12 cellular contexts compared by ENCODE assay signal in genomic region chr18:58567453-58568196, GRCh38.
DNase-seq lines count a peak whose midpoint lies in the region; ATAC-seq and TF ChIP-seq lines count a peak whose summit lies in the region.
"Had no signal": no experiment of that assay in that cellular context is flagged by ENCODE, and none has a peak within 500 bp of the region (broad histone marks: within the 10 kb centered on the region; RNA-seq: fewer than 3 reads in every experiment).

No MANE protein-coding gene starts in this region.

- no peaks in the 10 kb centered on the region for H3K36me3 ChIP-seq in suprapubic skin

- ATAC-seq in HG03521 (IDR thresholded peaks at IDR 0.05; ENCODE audit: unreplicated experiment) = no peak
- ATAC-seq: activated CD8-positive, alpha-beta T cell treated with anti-CD3 and anti-CD28 coated beads, Interleukin-2, amount 10 ng/mL, durations not matched to agents 7 days and 5 days had no signal

- H3K4me1 ChIP-seq in suprapubic skin = peaks cover 20% of the 10 kb centered on the region

- intact Hi-C loops in activated T-helper 1 cell treated with anti-CD3 and anti-CD28 coated beads, Interleukin-12 subunit alpha, Interleukin-12 subunit beta, Interleukin-2, Interleukin-4 antibody, amounts not matched to agents 30 ng/mL and 10 ng/mL and 1 ng/mL, durations not matched to agents 14 hours and 24 hours and 36 hours (cut with micrococcal nuclease) = no loop called here

- peaks cover 3% of the 10 kb centered on the region for H3K27me3 Mint-ChIP-seq in activated T-helper 1 cell treated with anti-CD3 and anti-CD28 coated beads, Interleukin-12 subunit alpha, Interleukin-12 subunit beta, Interleukin-2, Interleukin-4 antibody, amounts not matched to agents 30 ng/mL and 10 ng/mL and 1 ng/mL, durations not matched to agents 14 hours and 24 hours and 36 hours (ENCODE audit: insufficient read depth)

- DNase-seq in HS-5 (ENCODE audit: low read depth) = peak; percentile 86
- peak; percentile 68 for DNase-seq in brain pericyte (ENCODE audit: low read depth, low spot score)
- DNase-seq in iris pigment epithelial cell (ENCODE audit: low read depth) = peak; percentile 98
- peak in 1 of 2 donors; percentile 73 for DNase-seq in suprapubic skin (ENCODE audit: low spot score in 2 of 2)
- DNase-seq in activated T-helper 1 cell treated with anti-CD3 and anti-CD28 coated beads, Interleukin-12 subunit alpha, Interleukin-12 subunit beta, Interleukin-2, Interleukin-4 antibody, amounts not matched to agents 30 ng/mL and 10 ng/mL and 1 ng/mL, durations not matched to agents 14 hours and 24 hours and 36 hours (ENCODE audit: low spot score) = no peak
- no peak for DNase-seq in COLO829 (ENCODE audit: low spot score)
- DNase-seq in foreskin melanocyte = no peak
- DNase-seq: activated CD8-positive, alpha-beta T cell treated with anti-CD3 and anti-CD28 coated beads, Interleukin-2, amount 10 ng/mL, durations not matched to agents 7 days and 5 days; NCI-H1694; retina; SIG-M5 had no signal

- H3K4me3 Mint-ChIP-seq in activated T-helper 1 cell treated with anti-CD3 and anti-CD28 coated beads, Interleukin-12 subunit alpha, Interleukin-12 subunit beta, Interleukin-2, Interleukin-4 antibody, amounts not matched to agents 30 ng/mL and 10 ng/mL and 1 ng/mL, durations not matched to agents 14 hours and 24 hours and 36 hours = no peak overlapping the region
- H3K4me3 Mint-ChIP-seq: activated CD8-positive, alpha-beta T cell treated with anti-CD3 and anti-CD28 coated beads, Interleukin-2, amount 10 ng/mL, durations not matched to agents 7 days and 5 days had no signal

- no peak overlapping the region for H3K27ac Mint-ChIP-seq in activated T-helper 1 cell treated with anti-CD3 and anti-CD28 coated beads, Interleukin-12 subunit alpha, Interleukin-12 subunit beta, Interleukin-2, Interleukin-4 antibody, amounts not matched to agents 30 ng/mL and 10 ng/mL and 1 ng/mL, durations not matched to agents 14 hours and 24 hours and 36 hours
- H3K27ac Mint-ChIP-seq: activated CD8-positive, alpha-beta T cell treated with anti-CD3 and anti-CD28 coated beads, Interleukin-2, amount 10 ng/mL, durations not matched to agents 7 days and 5 days had no signal

- no peak for TF ChIP-seq CTCF in suprapubic skin (IDR thresholded peaks at IDR 0.05)

- no peak for TF ChIP-seq POLR2A in suprapubic skin (IDR thresholded peaks at IDR 0.05)

- no peak overlapping the region for H3K4me3 ChIP-seq in suprapubic skin

- H3K27ac ChIP-seq in suprapubic skin = peak overlapping the region; percentile 76

- peaks cover 1% of the 10 kb centered on the region for H3K36me3 Mint-ChIP-seq in activated T-helper 1 cell treated with anti-CD3 and anti-CD28 coated beads, Interleukin-12 subunit alpha, Interleukin-12 subunit beta, Interleukin-2, Interleukin-4 antibody, amounts not matched to agents 30 ng/mL and 10 ng/mL and 1 ng/mL, durations not matched to agents 14 hours and 24 hours and 36 hours (ENCODE audit: low read depth)

- H3K9me3 ChIP-seq in suprapubic skin = no peaks in the 10 kb centered on the region

- H3K4me1 Mint-ChIP-seq in activated T-helper 1 cell treated with anti-CD3 and anti-CD28 coated beads, Interleukin-12 subunit alpha, Interleukin-12 subunit beta, Interleukin-2, Interleukin-4 antibody, amounts not matched to agents 30 ng/mL and 10 ng/mL and 1 ng/mL, durations not matched to agents 14 hours and 24 hours and 36 hours (ENCODE audit: low read depth) = peaks cover 11% of the 10 kb centered on the region

- H3K27me3 ChIP-seq in suprapubic skin = no peaks in the 10 kb centered on the region

- TF ChIP-seq EP300 in suprapubic skin (IDR thresholded peaks at IDR 0.05) = no peak

- H3K9me3 Mint-ChIP-seq in activated T-helper 1 cell treated with anti-CD3 and anti-CD28 coated beads, Interleukin-12 subunit alpha, Interleukin-12 subunit beta, Interleukin-2, Interleukin-4 antibody, amounts not matched to agents 30 ng/mL and 10 ng/mL and 1 ng/mL, durations not matched to agents 14 hours and 24 hours and 36 hours = no peaks in the 10 kb centered on the region

- 43% methylated on average over 9 of the region's 9 CpGs for WGBS in suprapubic skin

Comparison
In these comparisons a context has a peak if more than half of its experiments do, and no peak if none do; other contexts are left out.
1. DNase-seq: peak in HS-5 (single experiment), brain pericyte (single experiment) and iris pigment epithelial cell (single experiment); none in activated T-helper 1 cell treated with anti-CD3 and anti-CD28 coated beads, Interleukin-12 subunit alpha, Interleukin-12 subunit beta, Interleukin-2, Interleukin-4 antibody, amounts not matched to agents 30 ng/mL and 10 ng/mL and 1 ng/mL, durations not matched to agents 14 hours and 24 hours and 36 hours (single experiment), COLO829 (single experiment) and foreskin melanocyte (single experiment).